In genomic region chr11:134176284-134176683, GRCh38 we compare ENCODE assay signal across 26 cellular contexts.
"Had no signal": no experiment of that assay in that cellular context is flagged by ENCODE, and none has a peak within 500 bp of the region (broad histone marks: within the 10 kb centered on the region; RNA-seq: fewer than 3 reads in every experiment).

No MANE protein-coding gene starts in this region.

- H3K9me3 ChIP-seq: ascending aorta, MG63, SJSA1, SK-N-SH had no signal

- H3K9me3 Mint-ChIP-seq: activated CD4-positive, alpha-beta T cell treated with anti-CD3 and anti-CD28 coated beads, Interleukin-2, amount 10 ng/mL, durations not matched to agents 7 days and 5 days; activated naive CD4-positive, alpha-beta T cell treated with anti-CD3 and anti-CD28 coated beads, Interleukin-2, amount 50 U/mL, for 24 hours; activated naive CD8-positive, alpha-beta T cell treated with anti-CD3 and anti-CD28 coated beads, Interleukin-2, amount 10 ng/mL, durations not matched to agents 7 days and 5 days; activated T-helper 2 cell treated with anti-CD3 and anti-CD28 coated beads, Interferon-gamma antibody, Interleukin-2, Interleukin-4, amounts not matched to agents 10 μg/mL and 5 μg/mL and 100 μg/mL, durations not matched to agents 14 hours and 24 hours and 36 hours; T-helper 1 cell treated with Interleukin-12 subunit alpha and Interleukin-12 subunit beta and Interleukin-4 antibody, amounts not matched to agents 30 μg/mL and 1 μg/mL, for 36 hours; T-helper 2 cell treated with Interferon-gamma antibody and Interleukin-4, amounts not matched to agents 5 μg/mL and 100 μg/mL, for 36 hours had no signal

- H3K4me1 ChIP-seq: SJSA1 had no signal

- ATAC-seq: activated CD4-positive, alpha-beta T cell treated with anti-CD3 and anti-CD28 coated beads for 36 hours; activated CD8-positive, alpha-beta T cell treated with anti-CD3 and anti-CD28 coated beads, Interleukin-2, amount 10 ng/mL, durations not matched to agents 7 days and 5 days; Panc1 had no signal

- DNase-seq: activated CD4-positive, alpha-beta T cell treated with anti-CD3 and anti-CD28 coated beads for 36 hours; activated CD4-positive, alpha-beta T cell treated with anti-CD3 and anti-CD28 coated beads, Interleukin-2, amount 10 ng/mL, durations not matched to agents 7 days and 5 days; activated CD4-positive, alpha-beta T cell treated with anti-CD3 and anti-CD28 coated beads, Interleukin-2, amount 50 U/mL, for 48 hours; activated CD8-positive, alpha-beta T cell treated with anti-CD3 and anti-CD28 coated beads, Interleukin-2, amount 10 ng/mL, durations not matched to agents 7 days and 5 days; activated gamma-delta T cell; activated naive CD4-positive, alpha-beta T cell treated with Interleukin-2 at 50 U/mL for 16 hours; activated naive CD8-positive, alpha-beta T cell treated with anti-CD3 and anti-CD28 coated beads, Interleukin-2, amount 10 ng/mL, durations not matched to agents 7 days and 5 days; amygdala; Kasumi-1; KG1; MG63; NCI-H1048; NCI-H1436 treated with DMSO at 0.1 percent for 48 hours; NCI-H1694 treated with DMSO at 0.1 percent for 48 hours; NCI-H2029; NCI-H345; NCI-H524 treated with DMSO at 0.1 percent for 48 hours; SHP77 treated with DMSO at 0.1 percent for 48 hours; SK-N-SH had no signal

- H3K27ac Mint-ChIP-seq: activated CD4-positive, alpha-beta T cell treated with anti-CD3 and anti-CD28 coated beads for 36 hours; activated CD4-positive, alpha-beta T cell treated with anti-CD3 and anti-CD28 coated beads, Interleukin-2, amount 10 ng/mL, durations not matched to agents 7 days and 5 days; activated CD8-positive, alpha-beta T cell treated with anti-CD3 and anti-CD28 coated beads, Interleukin-2, amount 10 ng/mL, durations not matched to agents 7 days and 5 days; activated naive CD4-positive, alpha-beta T cell treated with anti-CD3 and anti-CD28 coated beads, Interleukin-2, amount 50 U/mL, for 24 hours; activated naive CD8-positive, alpha-beta T cell treated with anti-CD3 and anti-CD28 coated beads, Interleukin-2, amount 10 ng/mL, durations not matched to agents 7 days and 5 days; activated T-helper 2 cell treated with anti-CD3 and anti-CD28 coated beads, Interferon-gamma antibody, Interleukin-2, Interleukin-4, amounts not matched to agents 10 μg/mL and 5 μg/mL and 100 μg/mL, durations not matched to agents 14 hours and 24 hours and 36 hours; T-helper 1 cell treated with Interleukin-12 subunit alpha and Interleukin-12 subunit beta and Interleukin-4 antibody, amounts not matched to agents 30 μg/mL and 1 μg/mL, for 36 hours; T-helper 2 cell treated with Interferon-gamma antibody and Interleukin-4, amounts not matched to agents 5 μg/mL and 100 μg/mL, for 36 hours had no signal

- H3K27me3 ChIP-seq: ascending aorta, MG63, SJSA1 had no signal

- H3K4me3 ChIP-seq: ascending aorta, MG63, SJSA1 had no signal

- H3K4me3 Mint-ChIP-seq: activated CD4-positive, alpha-beta T cell treated with anti-CD3 and anti-CD28 coated beads for 36 hours; activated CD4-positive, alpha-beta T cell treated with anti-CD3 and anti-CD28 coated beads, Interleukin-2, amount 10 ng/mL, durations not matched to agents 7 days and 5 days; activated CD8-positive, alpha-beta T cell treated with anti-CD3 and anti-CD28 coated beads, Interleukin-2, amount 10 ng/mL, durations not matched to agents 7 days and 5 days; activated naive CD4-positive, alpha-beta T cell treated with anti-CD3 and anti-CD28 coated beads, Interleukin-2, amount 50 U/mL, for 24 hours; activated naive CD8-positive, alpha-beta T cell treated with anti-CD3 and anti-CD28 coated beads, Interleukin-2, amount 10 ng/mL, durations not matched to agents 7 days and 5 days; T-helper 1 cell treated with Interleukin-12 subunit alpha and Interleukin-12 subunit beta and Interleukin-4 antibody, amounts not matched to agents 30 μg/mL and 1 μg/mL, for 36 hours; T-helper 2 cell treated with Interferon-gamma antibody and Interleukin-4, amounts not matched to agents 5 μg/mL and 100 μg/mL, for 36 hours had no signal

- H3K27ac ChIP-seq: ascending aorta, SJSA1 had no signal

- H3K27me3 Mint-ChIP-seq: activated CD4-positive, alpha-beta T cell treated with anti-CD3 and anti-CD28 coated beads for 36 hours; activated CD4-positive, alpha-beta T cell treated with anti-CD3 and anti-CD28 coated beads, Interleukin-2, amount 10 ng/mL, durations not matched to agents 7 days and 5 days; activated naive CD4-positive, alpha-beta T cell treated with anti-CD3 and anti-CD28 coated beads, Interleukin-2, amount 50 U/mL, for 24 hours; activated naive CD8-positive, alpha-beta T cell treated with anti-CD3 and anti-CD28 coated beads, Interleukin-2, amount 10 ng/mL, durations not matched to agents 7 days and 5 days had no signal

- H3K4me1 Mint-ChIP-seq: activated CD4-positive, alpha-beta T cell treated with anti-CD3 and anti-CD28 coated beads for 36 hours; activated CD4-positive, alpha-beta T cell treated with anti-CD3 and anti-CD28 coated beads, Interleukin-2, amount 10 ng/mL, durations not matched to agents 7 days and 5 days; activated naive CD4-positive, alpha-beta T cell treated with anti-CD3 and anti-CD28 coated beads, Interleukin-2, amount 50 U/mL, for 24 hours; activated naive CD8-positive, alpha-beta T cell treated with anti-CD3 and anti-CD28 coated beads, Interleukin-2, amount 10 ng/mL, durations not matched to agents 7 days and 5 days had no signal
